ENCODE assay signal across 8 cellular contexts in genomic region chr17:7215136-7215638, GRCh38. TPM values are rescaled to one million over a fixed set of nuclear protein-coding genes. Genes with fewer than 3 reads are reported as not detected.
DNase-seq lines count a peak whose midpoint lies in the region; ATAC-seq, FAIRE-seq and TF ChIP-seq lines count a peak whose summit lies in the region.

No MANE protein-coding gene starts in this region.

- no peaks in the 10 kb centered on the region for H3K27me3 ChIP-seq in heart right ventricle
- no peaks in the 10 kb centered on the region for H3K27me3 ChIP-seq in K562 (ENCODE audit: control insufficient read depth in 2 of 2, insufficient read depth in 2 of 2, low read length in 2 of 2)
- H3K27me3 ChIP-seq in mesenchymal stem cell (ENCODE audit: control insufficient read depth in 1 of 2, insufficient read depth in 1 of 2, low read length in 2 of 2) = no peaks in the 10 kb centered on the region
- H3K27me3 ChIP-seq in uterus = no peaks in the 10 kb centered on the region

- no peaks in the 10 kb centered on the region for H3K9me1 ChIP-seq in K562 (ENCODE audit: control insufficient read depth, insufficient read depth, low read length)

- H2BK15ac ChIP-seq in mesenchymal stem cell (ENCODE audit: low read depth, poor library complexity, severe bottlenecking) = peak overlapping the region; percentile 13

- DNase-seq in heart right ventricle = no peak
- no peak for DNase-seq in cardiac septum (ENCODE audit: low spot score)
- no peak for DNase-seq in K562 (ENCODE audit: extremely low read depth in 1 of 4, low spot score in 3 of 4)
- no peak for DNase-seq in mesenchymal stem cell
- no peak for DNase-seq in uterus
- no peak for DNase-seq in ACHN
- DNase-seq in kidney tubule cell (ENCODE audit: low spot score) = no peak

- H3K4me1 ChIP-seq in heart right ventricle (peaks cover 17 to 62% (median 53%) of the 10 kb centered on the region in 9 donors), K562 (replicated peaks in 1 of 2; ENCODE audit: control insufficient read depth in 2 of 2, insufficient read depth in 2 of 2, low read length in 2 of 2) (peaks cover 34 to 48% of the 10 kb centered on the region in 2 experiments), mesenchymal stem cell (ENCODE audit: control insufficient read depth, insufficient read depth, low read depth, low read length) (peaks cover 40% of the 10 kb centered on the region), uterus (peaks cover 0 to 24% of the 10 kb centered on the region in 2 donors)

- BruUV-seq in K562 (replicated peaks; lab: Mats Ljungman, UMichigan) = no TSS peak

- WGBS in heart right ventricle, 2 donors = 21 to 25% methylated on average over 9 of the region's 9 CpGs
- whole genome bisulfite sequencing in K562 (ENCODE audit: insufficient coverage, low coverage, missing lambda C conversion rate) = 21% methylated on average over 9 of the region's 9 CpGs
- WGBS in mesenchymal stem cell = 4% methylated on average over 7 of the region's 9 CpGs

- in situ Hi-C loops in K562 (cut with MboI) = no loop called here
- in situ Hi-C loops in ACHN (cut with HindIII; ENCODE audit: low pct_ligation_motif_present, low pct_unique_long_range_greater_than_20kb, low sequenced_read_pairs) = no loop called here

- peak overlapping the region; percentile 20 to 43; a peak in 2 of 4 replicates for H3K9ac ChIP-seq in K562 (ENCODE audit: insufficient read depth in 1 of 2, low read depth in 2 of 2, low read length in 2 of 2)
- H3K9ac ChIP-seq in mesenchymal stem cell (ENCODE audit: low read length) = peak overlapping the region; percentile 89

- H3K4me3 ChIP-seq in heart right ventricle = peak overlapping the region in 8 of 10 donors; percentile 45 to 71 (median 62)
- H3K4me3 ChIP-seq in K562 = peak overlapping the region; percentile 43; the same call in 1 of the 2 replicates
- H3K4me3 ChIP-seq in mesenchymal stem cell (ENCODE audit: insufficient read depth in 1 of 2, low read depth in 1 of 2, low read length in 2 of 2) = peak overlapping the region in 1 of 2 experiments; percentile 82
- H3K4me3 ChIP-seq in uterus = peak overlapping the region; percentile 39 to 71

- no peak overlapping the region for H3K23ac ChIP-seq in mesenchymal stem cell (ENCODE audit: low read length in 2 of 2)

- peaks cover 44% of the 10 kb centered on the region for H3K79me2 ChIP-seq in K562 (ENCODE audit: control insufficient read depth, insufficient read depth, low read length)

- no peak overlapping the region for H2BK5ac ChIP-seq in mesenchymal stem cell (ENCODE audit: low read depth, low read length, poor library complexity, severe bottlenecking)

- CTCF ChIA-PET in K562 (lab: Yijun Ruan, JAX; ENCODE audit: low intra/inter-chr PET ratio) = no interaction called here

- H3K4ac ChIP-seq in mesenchymal stem cell (ENCODE audit: low read depth in 1 of 2, low read length in 2 of 2) = no peak overlapping the region

- ATAC-seq in heart right ventricle (no peak), K562 (no peak), HG03521 (IDR thresholded peaks at IDR 0.05; ENCODE audit: unreplicated experiment) (no peak)

- H3K36me3 ChIP-seq in heart right ventricle (no peaks in the 10 kb centered on the region), K562 (ENCODE audit: control insufficient read depth, insufficient read depth, low read length) (no peaks in the 10 kb centered on the region), mesenchymal stem cell (ENCODE audit: control insufficient read depth in 1 of 2, insufficient read depth in 2 of 2, low read depth in 1 of 2, low read length in 2 of 2) (peaks cover 0 to under 1% of the 10 kb centered on the region in 2 experiments), uterus (no peaks in the 10 kb centered on the region)

- H3K14ac ChIP-seq in mesenchymal stem cell (ENCODE audit: low read length in 2 of 2) = no peak overlapping the region

- H2AK5ac ChIP-seq in mesenchymal stem cell (ENCODE audit: low read length, severe bottlenecking) = no peak overlapping the region

- intact Hi-C loops in heart right ventricle (cut with DNase I) (loop anchor here in 2 of 10 donors (2.0 kb wide), 2 partner anchors 24 to 38 kb away; partner anchors contain the start of genes ELP5 (in 1 of the 2) and PHF23 (in 1 of the 2)), cardiac septum (cut with DNase I) (no loop called here), K562 (cut with micrococcal nuclease) (no loop called here), uterus (cut with DNase I; ENCODE audit: low total_unique reads) (no loop called here)

- H3K4me2 ChIP-seq in K562 (ENCODE audit: insufficient read depth, low read length) (peak overlapping the region; percentile 85), mesenchymal stem cell (ENCODE audit: low read length, poor library complexity, severe bottlenecking) (peak overlapping the region; percentile 1)

- TF ChIP-seq RAD21 in K562 (CRISPR knock-in tag; conservative IDR thresholded peaks at IDR 0.05 in 1 of 2, IDR thresholded peaks at IDR 0.05 in 1 of 2) = no peak

- no peak for TF ChIP-seq CTCF in heart right ventricle (IDR thresholded peaks at IDR 0.05)
- no peak; a peak in 1 of 6 replicates for TF ChIP-seq CTCF in K562 (IDR thresholded peaks at IDR 0.05 in 2 of 3, conservative IDR thresholded peaks at IDR 0.05 in 1 of 3; ENCODE audit: insufficient read depth in 2 of 3, low read depth in 1 of 3, low read length in 3 of 3)
- no peak for TF ChIP-seq CTCF in uterus (IDR thresholded peaks at IDR 0.05)

- H2BK12ac ChIP-seq in mesenchymal stem cell (ENCODE audit: low read length in 2 of 2) = peak overlapping the region in 1 of 2 experiments; percentile 63

- peak overlapping the region; percentile 19; the same call in 1 of the 2 replicates for H2AFZ ChIP-seq in K562 (ENCODE audit: low read depth, low read length)
- no peak overlapping the region for H2AFZ ChIP-seq in mesenchymal stem cell (ENCODE audit: low read depth, low read length)

- peak overlapping the region in 1 of 2 experiments; percentile 27 for H3K18ac ChIP-seq in mesenchymal stem cell (ENCODE audit: low read depth in 1 of 2, low read length in 2 of 2)

- no peak overlapping the region for H2BK120ac ChIP-seq in mesenchymal stem cell (ENCODE audit: low read depth, low read length)

- peak; percentile 97 for FAIRE-seq in K562 (lab: Jason Lieb, UNC)

- no peaks in the 10 kb centered on the region; the same call in 1 of the 2 replicates for H4K20me1 ChIP-seq in K562 (replicated peaks; ENCODE audit: control insufficient read depth, insufficient read depth, low read length)

- no peak for TF ChIP-seq EP300 in K562 (IDR thresholded peaks at IDR 0.05; ENCODE audit: low read length)

- POLR2A ChIA-PET in K562 (lab: Yijun Ruan, JAX) = interaction anchor here (1.3 kb wide), 1 partner anchor 28 kb away, joined by 3 read pairs; the partner anchor contains the start of gene GABARAP

- H3K27ac ChIP-seq in heart right ventricle (peak overlapping the region in 9 of 10 donors; percentile 53 to 98 (median 68)), K562 (ENCODE audit: extremely low read depth, low read depth, low read length) (peak overlapping the region; percentile 39), mesenchymal stem cell (ENCODE audit: low read length, poor library complexity, severe bottlenecking) (peak overlapping the region; percentile 56), uterus (peak overlapping the region; percentile 92 to 97)

- H3K79me1 ChIP-seq in mesenchymal stem cell (replicated peaks; ENCODE audit: low read length, poor library complexity, severe bottlenecking) = peaks cover 21% of the 10 kb centered on the region

- TF ChIP-seq POLR2A in K562 (conservative IDR thresholded peaks at IDR 0.05) = no peak
- no peak for TF ChIP-seq POLR2A in uterus (IDR thresholded peaks at IDR 0.05)

- H4K8ac ChIP-seq in mesenchymal stem cell (ENCODE audit: low read length) = no peak overlapping the region

- H3K9me3 ChIP-seq in heart right ventricle (no peaks in the 10 kb centered on the region), K562 (replicated peaks; ENCODE audit: control insufficient read depth, insufficient read depth, low read depth, low read length) (no peaks in the 10 kb centered on the region), mesenchymal stem cell (ENCODE audit: control insufficient read depth, low read length) (no peaks in the 10 kb centered on the region), uterus (no peaks in the 10 kb centered on the region)

- no peak overlapping the region for H4K91ac ChIP-seq in mesenchymal stem cell (ENCODE audit: low read length)

RNA-seq across cellular contexts. Expression of gene DLG4, which starts 4.4 kb away (rescaled TPM):
- total RNA-seq in heart right ventricle = 10 to 100 TPM; 13.0 to 22.1 (median 16.7) TPM
- polyA plus RNA-seq in heart right ventricle = 10 to 100 TPM in 1 of 2 donors, 1 to 10 TPM in 1; 5.4 to 27.8 TPM
- 16.0 TPM for total RNA-seq in cardiac septum
- total RNA-seq in K562 (2011; cell fraction: chromatin; rRNA removed; ENCODE audit: low replicate concordance) = 43.5 and 75.5 TPM in 2 replicates
- total RNA-seq in K562 (2011; cell fraction: nucleolus; rRNA removed) = 21.5 and 23.8 TPM in 2 replicates
- total RNA-seq in K562 (2011; cell fraction: nucleoplasm; rRNA removed) = 31.9 and 46.3 TPM in 2 replicates
- 4.1 and 4.9 TPM in 2 replicates for total RNA-seq in K562 (2014; rRNA removed)
- total RNA-seq in K562 (2014; rRNA removed; fragmentation: Illumina TruSeq; extraction: Trizol) = 2.2 and 3.1 TPM in 2 replicates
- total RNA-seq in K562 (2015; rRNA removed; fragmentation: Illumina TruSeq; extraction: Trizol) = 4.0 and 4.1 TPM in 2 replicates
- 8.8 and 12.0 TPM in 2 replicates for total RNA-seq in K562 (2021)
- polyA plus RNA-seq in K562 (2011; rRNA removed) = 4.6 and 9.8 TPM in 2 replicates
- polyA plus RNA-seq in K562 (2011; cell fraction: cytosol; rRNA removed) = 4.1 and 4.3 TPM in 2 replicates
- 29.5 and 39.7 TPM in 2 replicates for polyA plus RNA-seq in K562 (2011; cell fraction: nucleus; rRNA removed)
- 11.6 and 11.9 TPM in 2 replicates for polyA plus RNA-seq in K562 (2012)
- polyA plus RNA-seq in K562 (2014; fragmentation: Illumina TruSeq; extraction: Trizol) = 6.3 and 7.8 TPM in 2 replicates
- polyA plus RNA-seq in K562 (2014; fragmentation: Nextera tagmentation; extraction: Ambion mirVana) = under 1 TPM; 0.03 to 0.07 TPM
- 6.6 and 8.5 TPM in 2 replicates for polyA plus RNA-seq in K562 (2014; rRNA removed)
- 4.0 and 5.2 TPM in 2 replicates for polyA minus RNA-seq in K562 (2011; rRNA and poly(A)+ RNA removed)
- 4.9 and 5.7 TPM in 2 replicates for polyA minus RNA-seq in K562 (2011; cell fraction: cytosol; rRNA and poly(A)+ RNA removed)
- polyA minus RNA-seq in K562 (2011; cell fraction: nucleus; rRNA and poly(A)+ RNA removed) = 7.0 and 8.4 TPM in 2 replicates
- polyA plus RNA-seq in mesenchymal stem cell (2013, experiment 1 of 2) = 21.6 TPM
- polyA plus RNA-seq in mesenchymal stem cell (2013, experiment 2 of 2) = 20.4 TPM
- 10 to 100 TPM; 22.8 to 64.0 (median 48.4) TPM for total RNA-seq in uterus

RNA-seq across cellular contexts. Expression of gene ACADVL, which starts 4.6 kb away (rescaled TPM):
- 1,000 to 10,000 TPM in 7 of 10 donors, 100 to 1,000 TPM in 3; 951 to 2,054 (median 1,322) TPM for total RNA-seq in heart right ventricle
- polyA plus RNA-seq in heart right ventricle = 1,000 to 10,000 TPM in 1 of 2 donors, 100 to 1,000 TPM in 1; 807 to 4,806 TPM
- 966 TPM for total RNA-seq in cardiac septum
- total RNA-seq in K562 (2011; cell fraction: chromatin; rRNA removed; ENCODE audit: low replicate concordance) = 1,164 and 2,824 TPM in 2 replicates
- total RNA-seq in K562 (2011; cell fraction: nucleolus; rRNA removed) = 1,687 and 1,801 TPM in 2 replicates
- total RNA-seq in K562 (2011; cell fraction: nucleoplasm; rRNA removed) = 1,262 and 1,361 TPM in 2 replicates
- total RNA-seq in K562 (2014; rRNA removed) = 214 and 235 TPM in 2 replicates
- total RNA-seq in K562 (2014; rRNA removed; fragmentation: Illumina TruSeq; extraction: Trizol) = 87.0 and 117 TPM in 2 replicates
- 180 and 194 TPM in 2 replicates for total RNA-seq in K562 (2015; rRNA removed; fragmentation: Illumina TruSeq; extraction: Trizol)
- 283 and 313 TPM in 2 replicates for total RNA-seq in K562 (2021)
- 261 and 459 TPM in 2 replicates for polyA plus RNA-seq in K562 (2011; rRNA removed)
- polyA plus RNA-seq in K562 (2011; cell fraction: cytosol; rRNA removed) = 206 and 297 TPM in 2 replicates
- 4,218 and 4,978 TPM in 2 replicates for polyA plus RNA-seq in K562 (2011; cell fraction: nucleus; rRNA removed)
- 380 and 644 TPM in 2 replicates for polyA plus RNA-seq in K562 (2012)
- polyA plus RNA-seq in K562 (2014; fragmentation: Illumina TruSeq; extraction: Trizol) = 241 and 269 TPM in 2 replicates
- 10 to 100 TPM; 25.5 to 46.2 TPM for polyA plus RNA-seq in K562 (2014; fragmentation: Nextera tagmentation; extraction: Ambion mirVana)
- 376 and 449 TPM in 2 replicates for polyA plus RNA-seq in K562 (2014; rRNA removed)
- polyA minus RNA-seq in K562 (2011; rRNA and poly(A)+ RNA removed) = 93.6 and 95.1 TPM in 2 replicates
- polyA minus RNA-seq in K562 (2011; cell fraction: cytosol; rRNA and poly(A)+ RNA removed) = 82.1 and 82.9 TPM in 2 replicates
- 363 and 519 TPM in 2 replicates for polyA minus RNA-seq in K562 (2011; cell fraction: nucleus; rRNA and poly(A)+ RNA removed)
- polyA plus RNA-seq in mesenchymal stem cell (2013, experiment 1 of 2) = 273 TPM
- 278 TPM for polyA plus RNA-seq in mesenchymal stem cell (2013, experiment 2 of 2)
- total RNA-seq in uterus = 100 to 1,000 TPM; 167 to 800 (median 399) TPM

RNA-seq across cellular contexts. Expression of gene DVL2, which starts 19.1 kb away (rescaled TPM):
- total RNA-seq in heart right ventricle = 10 to 100 TPM; 14.1 to 25.6 (median 18.0) TPM
- polyA plus RNA-seq in heart right ventricle = 10 to 100 TPM in 1 of 2 donors, 1 to 10 TPM in 1; 10.0 to 23.0 TPM
- total RNA-seq in cardiac septum = 22.5 TPM
- 108 and 173 TPM in 2 replicates for total RNA-seq in K562 (2011; cell fraction: chromatin; rRNA removed; ENCODE audit: low replicate concordance)
- total RNA-seq in K562 (2011; cell fraction: nucleolus; rRNA removed) = 80.7 and 98.4 TPM in 2 replicates
- total RNA-seq in K562 (2011; cell fraction: nucleoplasm; rRNA removed) = 85.2 and 125 TPM in 2 replicates
- 39.1 and 42.9 TPM in 2 replicates for total RNA-seq in K562 (2014; rRNA removed)
- 10.7 and 12.0 TPM in 2 replicates for total RNA-seq in K562 (2014; rRNA removed; fragmentation: Illumina TruSeq; extraction: Trizol)
- total RNA-seq in K562 (2015; rRNA removed; fragmentation: Illumina TruSeq; extraction: Trizol) = 24.3 and 25.9 TPM in 2 replicates
- total RNA-seq in K562 (2021) = 44.6 and 49.5 TPM in 2 replicates
- polyA plus RNA-seq in K562 (2011; rRNA removed) = 3.9 and 7.2 TPM in 2 replicates
- 6.9 and 7.1 TPM in 2 replicates for polyA plus RNA-seq in K562 (2011; cell fraction: cytosol; rRNA removed)
- polyA plus RNA-seq in K562 (2011; cell fraction: nucleus; rRNA removed) = 34.8 and 49.0 TPM in 2 replicates
- 45.7 and 51.8 TPM in 2 replicates for polyA plus RNA-seq in K562 (2012)
- polyA plus RNA-seq in K562 (2014; fragmentation: Illumina TruSeq; extraction: Trizol) = 34.0 and 35.5 TPM in 2 replicates
- 1 to 10 TPM; 1.3 TPM for polyA plus RNA-seq in K562 (2014; fragmentation: Nextera tagmentation; extraction: Ambion mirVana)
- polyA plus RNA-seq in K562 (2014; rRNA removed) = 25.8 and 28.5 TPM in 2 replicates
- 11.9 and 13.2 TPM in 2 replicates for polyA minus RNA-seq in K562 (2011; rRNA and poly(A)+ RNA removed)
- 9.1 and 20.8 TPM in 2 replicates for polyA minus RNA-seq in K562 (2011; cell fraction: cytosol; rRNA and poly(A)+ RNA removed)
- polyA minus RNA-seq in K562 (2011; cell fraction: nucleus; rRNA and poly(A)+ RNA removed) = 30.4 and 34.9 TPM in 2 replicates
- 40.7 TPM for polyA plus RNA-seq in mesenchymal stem cell (2013, experiment 1 of 2)
- 39.7 TPM for polyA plus RNA-seq in mesenchymal stem cell (2013, experiment 2 of 2)
- 10 to 100 TPM in 3 of 4 donors, 1 to 10 TPM in 1; 5.1 to 83.2 (median 53.5) TPM for total RNA-seq in uterus

RNA-seq across cellular contexts. Expression of gene PHF23, which starts 24.1 kb away (rescaled TPM):
- total RNA-seq in heart right ventricle (10 to 100 TPM; 17.7 to 24.5 (median 22.6) TPM), cardiac septum (20.5 TPM), K562 (2014; rRNA removed) (39.0 and 49.9 TPM in 2 replicates), K562 (2014; rRNA removed; fragmentation: Illumina TruSeq; extraction: Trizol) (27.8 and 28.1 TPM in 2 replicates), K562 (2015; rRNA removed; fragmentation: Illumina TruSeq; extraction: Trizol) (50.1 and 51.1 TPM in 2 replicates), K562 (2021) (33.7 and 38.6 TPM in 2 replicates), uterus (10 to 100 TPM in 3 of 4 donors, 1 to 10 TPM in 1; 9.7 to 68.1 (median 29.7) TPM)
- polyA plus RNA-seq in heart right ventricle (10 to 100 TPM; 16.1 to 25.0 TPM), K562 (2011; rRNA removed) (25.0 and 32.7 TPM in 2 replicates), K562 (2014; fragmentation: Illumina TruSeq; extraction: Trizol) (53.1 and 87.5 TPM in 2 replicates), K562 (2014; fragmentation: Nextera tagmentation; extraction: Ambion mirVana) (1 to 10 TPM; 7.4 TPM), K562 (2014; rRNA removed) (34.1 and 36.1 TPM in 2 replicates)
- total RNA-seq in K562 (2011; cell fraction: chromatin; rRNA removed; ENCODE audit: low replicate concordance) = 21.4 and 38.4 TPM in 2 replicates
- 20.0 and 20.1 TPM in 2 replicates for total RNA-seq in K562 (2011; cell fraction: nucleolus; rRNA removed)
- 23.5 and 23.7 TPM in 2 replicates for total RNA-seq in K562 (2011; cell fraction: nucleoplasm; rRNA removed)
- polyA plus RNA-seq in K562 (2011; cell fraction: cytosol; rRNA removed) = 20.0 and 33.8 TPM in 2 replicates
- 16.8 and 28.4 TPM in 2 replicates for polyA plus RNA-seq in K562 (2011; cell fraction: nucleus; rRNA removed)
- polyA plus RNA-seq in K562 (2012) = 27.6 and 38.6 TPM in 2 replicates
- 20.2 and 26.4 TPM in 2 replicates for polyA minus RNA-seq in K562 (2011; rRNA and poly(A)+ RNA removed)
- polyA minus RNA-seq in K562 (2011; cell fraction: cytosol; rRNA and poly(A)+ RNA removed) = 14.2 and 19.9 TPM in 2 replicates
- 7.1 and 10.6 TPM in 2 replicates for polyA minus RNA-seq in K562 (2011; cell fraction: nucleus; rRNA and poly(A)+ RNA removed)
- polyA plus RNA-seq in mesenchymal stem cell (2013, experiment 1 of 2) = 117 TPM
- polyA plus RNA-seq in mesenchymal stem cell (2013, experiment 2 of 2) = 119 TPM

RNA-seq across cellular contexts. Expression of gene GABARAP, which starts 27.1 kb away (rescaled TPM):
- 100 to 1,000 TPM; 440 to 567 (median 501) TPM for total RNA-seq in heart right ventricle
- 100 to 1,000 TPM; 540 to 733 TPM for polyA plus RNA-seq in heart right ventricle
- total RNA-seq in cardiac septum = 449 TPM
- total RNA-seq in K562 (2011; cell fraction: chromatin; rRNA removed; ENCODE audit: low replicate concordance) = 24.6 and 29.6 TPM in 2 replicates
- 22.9 and 27.7 TPM in 2 replicates for total RNA-seq in K562 (2011; cell fraction: nucleolus; rRNA removed)
- 36.2 and 50.7 TPM in 2 replicates for total RNA-seq in K562 (2011; cell fraction: nucleoplasm; rRNA removed)
- total RNA-seq in K562 (2014; rRNA removed) = 47.5 and 75.8 TPM in 2 replicates
- total RNA-seq in K562 (2014; rRNA removed; fragmentation: Illumina TruSeq; extraction: Trizol) = 104 and 117 TPM in 2 replicates
- total RNA-seq in K562 (2015; rRNA removed; fragmentation: Illumina TruSeq; extraction: Trizol) = 114 TPM in 2 replicates
- 152 and 155 TPM in 2 replicates for total RNA-seq in K562 (2021)
- polyA plus RNA-seq in K562 (2011; rRNA removed) = 152 and 170 TPM in 2 replicates
- polyA plus RNA-seq in K562 (2011; cell fraction: cytosol; rRNA removed) = 165 and 263 TPM in 2 replicates
- 57.4 and 88.4 TPM in 2 replicates for polyA plus RNA-seq in K562 (2011; cell fraction: nucleus; rRNA removed)
- polyA plus RNA-seq in K562 (2012) = 192 and 504 TPM in 2 replicates
- polyA plus RNA-seq in K562 (2014; fragmentation: Illumina TruSeq; extraction: Trizol) = 309 and 373 TPM in 2 replicates
- polyA plus RNA-seq in K562 (2014; fragmentation: Nextera tagmentation; extraction: Ambion mirVana) = 100 to 1,000 TPM; 246 to 279 TPM
- 130 and 135 TPM in 2 replicates for polyA plus RNA-seq in K562 (2014; rRNA removed)
- 102 and 103 TPM in 2 replicates for polyA minus RNA-seq in K562 (2011; rRNA and poly(A)+ RNA removed)
- 54.3 and 65.2 TPM in 2 replicates for polyA minus RNA-seq in K562 (2011; cell fraction: cytosol; rRNA and poly(A)+ RNA removed)
- polyA minus RNA-seq in K562 (2011; cell fraction: nucleus; rRNA and poly(A)+ RNA removed) = 10.8 and 28.3 TPM in 2 replicates
- polyA plus RNA-seq in mesenchymal stem cell (2013, experiment 1 of 2) = 1,180 TPM
- polyA plus RNA-seq in mesenchymal stem cell (2013, experiment 2 of 2) = 1,203 TPM
- 100 to 1,000 TPM; 220 to 467 (median 366) TPM for total RNA-seq in uterus

Comparison
In these comparisons a context has a peak if more than half of its experiments do, and no peak if none do; other contexts are left out.
1. H3K27ac ChIP-seq: peak in every context shown above with its lines; median percentile 94 in uterus; 68 in heart right ventricle; 56 in mesenchymal stem cell; 39 in K562.